5 cellular contexts compared by ENCODE assay signal in genomic region chr1:109697861-109698260, GRCh38. TPM values are rescaled to one million over a fixed set of nuclear protein-coding genes. Genes with fewer than 3 reads are reported as not detected.
"Had no signal": no experiment of that assay in that cellular context is flagged by ENCODE, and none has a peak within 500 bp of the region (broad histone marks: within the 10 kb centered on the region; RNA-seq: fewer than 3 reads in every experiment).

No MANE protein-coding gene starts in this region.

RNA-seq across cellular contexts. Expression of gene GSTM1, which starts 10.2 kb away (rescaled TPM):
- total RNA-seq: activated CD8-positive, alpha-beta memory T cell treated with anti-CD3 and anti-CD28 coated beads for 36 hours; activated naive CD4-positive, alpha-beta T cell treated with anti-CD3 and anti-CD28 coated beads for 36 hours; activated naive CD8-positive, alpha-beta T cell treated with anti-CD3 and anti-CD28 coated beads for 36 hours had no signal

RNA-seq across cellular contexts. Expression of gene GSTM5, which starts 14.2 kb away (rescaled TPM):
- total RNA-seq: activated CD4-positive, alpha-beta memory T cell treated with anti-CD3 and anti-CD28 coated beads for 36 hours; activated CD8-positive, alpha-beta memory T cell treated with anti-CD3 and anti-CD28 coated beads for 36 hours; activated naive CD4-positive, alpha-beta T cell treated with anti-CD3 and anti-CD28 coated beads for 36 hours; activated T-helper 17 cell treated with anti-CD3 and anti-CD28 coated beads, Interleukin-2, amount 50 U/mL, for 72 hours had no signal
